9 cellular contexts compared by ENCODE assay signal in genomic region chr3:37801966-37802365, GRCh38.
"Had no signal": no experiment of that assay in that cellular context is flagged by ENCODE, and none has a peak within 500 bp of the region (broad histone marks: within the 10 kb centered on the region; RNA-seq: fewer than 3 reads in every experiment).

No MANE protein-coding gene starts in this region.

- H3K9ac ChIP-seq: KMS-11 had no signal

- H3K4me2 ChIP-seq: GM23338, KMS-11 had no signal

- H2AFZ ChIP-seq: GM23338 had no signal

- DNase-seq: H9, HCEC 1CT, Karpas-422, KBM-7 had no signal

- ATAC-seq: GM23338 had no signal

- FAIRE-seq: H1, H54, HTR-8/SVneo had no signal

- H3K4me3 ChIP-seq: GM23338 had no signal

- H3K27ac ChIP-seq: KMS-11 had no signal
